ENCODE assay signal across 9 cellular contexts in genomic region chr3:149487598-149488197, GRCh38. TPM values are rescaled to one million over a fixed set of nuclear protein-coding genes. Genes with fewer than 3 reads are reported as not detected.
DNase-seq lines count a peak whose midpoint lies in the region; ATAC-seq and TF ChIP-seq lines count a peak whose summit lies in the region.
"Had no signal": no experiment of that assay in that cellular context is flagged by ENCODE, and none has a peak within 500 bp of the region (broad histone marks: within the 10 kb centered on the region; RNA-seq: fewer than 3 reads in every experiment).

No MANE protein-coding gene starts in this region.

- peak; percentile 55 for ATAC-seq in stimulated activated effector memory CD8-positive, alpha-beta T cell treated with anti-CD3 and anti-CD28 coated beads, Interleukin-12 subunit alpha, Interleukin-12 subunit beta, amount 100 ng/mL, for 72 hours

- H3K27me3 ChIP-seq in OCI-LY3 (ENCODE audit: low read depth, low read length) = peaks cover 21% of the 10 kb centered on the region

- no peak overlapping the region for H3K4me3 Mint-ChIP-seq in stimulated activated effector memory CD8-positive, alpha-beta T cell treated with anti-CD3 and anti-CD28 coated beads, Interleukin-12 subunit alpha, Interleukin-12 subunit beta, amount 100 ng/mL, for 72 hours

- no peak overlapping the region for H3K4me2 ChIP-seq in OCI-LY3 (ENCODE audit: low read length)

- no peak overlapping the region for H2AFZ ChIP-seq in OCI-LY3 (ENCODE audit: low read depth, low read length)
- H2AFZ ChIP-seq: parathyroid adenoma had no signal

- DNase-seq in NOMO-1 (lab: John Stamatoyannopoulos, UW; ENCODE audit: unreplicated experiment in 2 of 2) (peak; percentile 10 to 19), NOMO-1 treated with dmso at 0.1 percent for 144 hours (lab: John Stamatoyannopoulos, UW; ENCODE audit: unreplicated experiment) (no peak), H4 (ENCODE audit: low spot score) (peak; percentile 34), dermis blood vessel endothelial cell (peak; percentile 41), retina (no peak), NCI-H2029 treated with DMSO at 0.1 percent for 48 hours (lab: John Stamatoyannopoulos, UW) (no peak)
- peak; percentile 22 to 74 for DNase-seq in stimulated activated effector memory CD8-positive, alpha-beta T cell treated with anti-CD3 and anti-CD28 coated beads, Interleukin-12 subunit alpha, Interleukin-12 subunit beta, amount 100 ng/mL, for 72 hours (ENCODE audit: low spot score in 2 of 2)

- H3K27ac Mint-ChIP-seq in stimulated activated effector memory CD8-positive, alpha-beta T cell treated with anti-CD3 and anti-CD28 coated beads, Interleukin-12 subunit alpha, Interleukin-12 subunit beta, amount 100 ng/mL, for 72 hours = no peak overlapping the region

- H3K9ac ChIP-seq in OCI-LY3 (ENCODE audit: low read length) = no peak overlapping the region
- H3K9ac ChIP-seq: parathyroid adenoma had no signal

- no peaks in the 10 kb centered on the region for H3K79me2 ChIP-seq in OCI-LY3 (ENCODE audit: low read length)
- H3K79me2 ChIP-seq: parathyroid adenoma had no signal

- no peaks in the 10 kb centered on the region for H3K9me3 ChIP-seq in OCI-LY3 (ENCODE audit: insufficient read depth, low read length)

- peaks cover 3% of the 10 kb centered on the region; the same call in 1 of the 2 replicates for H3K4me1 ChIP-seq in OCI-LY3 (ENCODE audit: low read length)
- H3K4me1 ChIP-seq: parathyroid adenoma had no signal

- no peaks in the 10 kb centered on the region for H4K20me1 ChIP-seq in OCI-LY3 (ENCODE audit: insufficient read depth, low read length)

- no peaks in the 10 kb centered on the region for H3K9me3 Mint-ChIP-seq in stimulated activated effector memory CD8-positive, alpha-beta T cell treated with anti-CD3 and anti-CD28 coated beads, Interleukin-12 subunit alpha, Interleukin-12 subunit beta, amount 100 ng/mL, for 72 hours

- no peak overlapping the region for H3K27ac ChIP-seq in OCI-LY3 (ENCODE audit: low read length)
- H3K27ac ChIP-seq: parathyroid adenoma had no signal

- H3K4me3 ChIP-seq in OCI-LY3 (ENCODE audit: low read length) = no peak overlapping the region

- H3K36me3 ChIP-seq in OCI-LY3 (replicated peaks; ENCODE audit: low read depth, low read length) = no peaks in the 10 kb centered on the region

- no peaks in the 10 kb centered on the region for H3K36me3 Mint-ChIP-seq in stimulated activated effector memory CD8-positive, alpha-beta T cell treated with anti-CD3 and anti-CD28 coated beads, Interleukin-12 subunit alpha, Interleukin-12 subunit beta, amount 100 ng/mL, for 72 hours

- no peaks in the 10 kb centered on the region for H3K4me1 Mint-ChIP-seq in stimulated activated effector memory CD8-positive, alpha-beta T cell treated with anti-CD3 and anti-CD28 coated beads, Interleukin-12 subunit alpha, Interleukin-12 subunit beta, amount 100 ng/mL, for 72 hours

- TF ChIP-seq CTCF in OCI-LY3 (IDR thresholded peaks at IDR 0.05; ENCODE audit: low read depth, low read length) = peak; percentile 50

RNA-seq across cellular contexts. Expression of gene TM4SF4, which starts 13.2 kb away (rescaled TPM):
- not detected in 2 replicates for total RNA-seq in H4 (2014; rRNA removed; shearing (Covaris generic))
- total RNA-seq in dermis blood vessel endothelial cell = not detected in 2 replicates

Comparison
In these comparisons a context has a peak if more than half of its experiments do, and no peak if none do; other contexts are left out.
1. DNase-seq: peak in NOMO-1 (2 of 2), H4 (single experiment), dermis blood vessel endothelial cell (single experiment) and stimulated activated effector memory CD8-positive, alpha-beta T cell treated with anti-CD3 and anti-CD28 coated beads, Interleukin-12 subunit alpha, Interleukin-12 subunit beta, amount 100 ng/mL, for 72 hours (2 of 2); none in NOMO-1 treated with dmso at 0.1 percent for 144 hours (single experiment), retina (single experiment) and NCI-H2029 treated with DMSO at 0.1 percent for 48 hours (single experiment).